14 cellular contexts compared by ENCODE assay signal in the genomic region with DNA sequence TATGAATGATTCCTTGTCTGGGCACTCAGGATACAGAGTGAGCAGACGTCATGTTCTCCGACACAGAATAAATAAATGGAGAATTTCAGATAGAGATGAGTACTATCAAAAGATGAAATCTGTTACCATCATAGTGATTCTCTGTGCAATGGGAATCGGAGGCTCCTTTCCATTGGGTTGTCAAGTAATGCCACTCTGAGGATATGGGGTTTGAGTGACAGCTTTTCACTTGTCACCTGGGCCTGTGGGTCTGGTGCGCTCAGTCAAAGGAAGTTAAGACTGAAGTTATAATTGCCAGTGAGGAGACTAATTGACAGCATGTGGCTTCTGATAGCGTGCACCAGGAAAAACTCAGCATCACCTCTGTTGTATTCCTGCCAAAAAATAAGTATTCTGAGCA.
DNase-seq lines count a peak whose midpoint lies in the region; ATAC-seq and TF ChIP-seq lines count a peak whose summit lies in the region.
"Had no signal": no experiment of that assay in that cellular context is flagged by ENCODE, and none has a peak within 500 bp of the region (broad histone marks: within the 10 kb centered on the region; RNA-seq: fewer than 3 reads in every experiment).

No MANE protein-coding gene starts in this region.

- peak overlapping the region; percentile 95 for H3K27ac ChIP-seq in OCI-LY1 (ENCODE audit: low read depth, low read length, poor library complexity, severe bottlenecking)
- H3K27ac ChIP-seq: A549, C4-2B had no signal

- no peaks in the 10 kb centered on the region for H3K9me3 ChIP-seq in OCI-LY1 (ENCODE audit: low read length)
- H3K9me3 ChIP-seq: A549, BE2C, HAP-1 had no signal

- no peak overlapping the region for H2AFZ ChIP-seq in OCI-LY1 (ENCODE audit: low read length)

- H3K79me2 ChIP-seq in OCI-LY1 (ENCODE audit: insufficient read depth, low read length), result no peaks in the 10 kb centered on the region

- DNase-seq in NCI-H1105 (lab: John Stamatoyannopoulos, UW) (peak; percentile 11), NCI-H1105 treated with DMSO at 0.1 percent for 48 hours (lab: John Stamatoyannopoulos, UW) (peak; percentile 39), neural crest cell (ENCODE audit: low read depth, low spot score) (no peak), NOMO-1 (lab: John Stamatoyannopoulos, UW; ENCODE audit: unreplicated experiment in 2 of 2) (no peak)
- DNase-seq: BE2C; CD4-positive, alpha-beta memory T cell; DMS153; GF-D8 had no signal

- H3K9me2 ChIP-seq in OCI-LY1 (ENCODE audit: low read depth, low read length), result no peaks in the 10 kb centered on the region

- H3K27me3 Mint-ChIP-seq in neural crest cell (ENCODE audit: low read depth), result no peaks in the 10 kb centered on the region

- peak overlapping the region; percentile 59 for H3K27ac Mint-ChIP-seq in neural crest cell (ENCODE audit: unreplicated experiment)
- H3K27ac Mint-ChIP-seq: CD4-positive, alpha-beta memory T cell had no signal

- H3K4me2 ChIP-seq in OCI-LY1 (ENCODE audit: low read length), result no peak overlapping the region
- H3K4me2 ChIP-seq: A549 had no signal

- no peaks in the 10 kb centered on the region for H3K36me3 ChIP-seq in OCI-LY1 (ENCODE audit: insufficient read depth, low read length)
- H3K36me3 ChIP-seq: BE2C, HAP-1 had no signal

- H3K27me3 ChIP-seq in OCI-LY1 (ENCODE audit: insufficient read depth, low read length), result no peaks in the 10 kb centered on the region
- H3K27me3 ChIP-seq: BE2C had no signal

- no peak overlapping the region for H3K4me3 Mint-ChIP-seq in neural crest cell
- H3K4me3 Mint-ChIP-seq: CD4-positive, alpha-beta memory T cell had no signal

- H4K20me1 ChIP-seq in OCI-LY1 (ENCODE audit: insufficient read depth, low read length), result no peaks in the 10 kb centered on the region

- no peaks in the 10 kb centered on the region for H3F3A ChIP-seq in OCI-LY1 (ENCODE audit: insufficient read depth, low read length)

- no peak overlapping the region for H3K4me3 ChIP-seq in OCI-LY1 (ENCODE audit: low read depth, low read length, poor library complexity, severe bottlenecking)
- H3K4me3 ChIP-seq: A549, HAP-1 had no signal

- H3K4me1 ChIP-seq in OCI-LY1 (ENCODE audit: insufficient read depth, low read length, severe bottlenecking), result peaks cover 63% of the 10 kb centered on the region
- H3K4me1 ChIP-seq: A549, BE2C, HAP-1 had no signal

- no peaks in the 10 kb centered on the region for H3K9me3 Mint-ChIP-seq in neural crest cell

- TF ChIP-seq CTCF in OCI-LY1 (IDR thresholded peaks at IDR 0.05; ENCODE audit: low read length) (no peak), neural crest cell (conservative IDR thresholded peaks at IDR 0.05) (no peak)

- no peaks in the 10 kb centered on the region for H3K36me3 Mint-ChIP-seq in neural crest cell (ENCODE audit: low read depth)
- H3K36me3 Mint-ChIP-seq: CD4-positive, alpha-beta memory T cell had no signal

- peaks cover 83% of the 10 kb centered on the region for H3K4me1 Mint-ChIP-seq in neural crest cell

- ATAC-seq in HG03460 (IDR thresholded peaks at IDR 0.05; ENCODE audit: unreplicated experiment), result no peak
- ATAC-seq in HG03442 (IDR thresholded peaks at IDR 0.05; ENCODE audit: unreplicated experiment), result no peak
- ATAC-seq: A549 had no signal

- H3K9ac ChIP-seq in OCI-LY1 (ENCODE audit: low read length), result no peak overlapping the region

Comparison
In these comparisons a context has a peak if more than half of its experiments do, and no peak if none do; other contexts are left out.
1. DNase-seq: peak in NCI-H1105 (single experiment) and NCI-H1105 treated with DMSO at 0.1 percent for 48 hours (single experiment); none in neural crest cell (single experiment) and NOMO-1 (0 of 2).